ENCODE assay signal across 11 cellular contexts in genomic region chr3:52218454-52218853, GRCh38. TPM values are rescaled to one million over a fixed set of nuclear protein-coding genes. Genes with fewer than 3 reads are reported as not detected.
DNase-seq lines count a peak whose midpoint lies in the region; ATAC-seq, FAIRE-seq and TF ChIP-seq lines count a peak whose summit lies in the region.
"Had no signal": no experiment of that assay in that cellular context is flagged by ENCODE, and none has a peak within 500 bp of the region (broad histone marks: within the 10 kb centered on the region; RNA-seq: fewer than 3 reads in every experiment).

No MANE protein-coding gene starts in this region.

- no peaks in the 10 kb centered on the region for H3K79me2 ChIP-seq in SK-N-SH (ENCODE audit: insufficient read depth)

- TF ChIP-seq RAD21 in SK-N-SH (IDR thresholded peaks at IDR 0.05; ENCODE audit: low read length): no peak

- H3K27me3 ChIP-seq in SK-N-SH (ENCODE audit: insufficient read depth) (no peaks in the 10 kb centered on the region), small intestine (ENCODE audit: control insufficient read depth in 2 of 2, insufficient read depth in 2 of 2, low read length in 2 of 2) (no peaks in the 10 kb centered on the region)

- H3K27ac ChIP-seq in SK-N-SH (ENCODE audit: low read depth in 2 of 2, low read length in 1 of 2) (no peak overlapping the region), VCaP (peak overlapping the region; percentile 64), small intestine (ENCODE audit: low read depth in 1 of 2, low read length in 1 of 2) (peak overlapping the region; percentile 90 to 94)

- POLR2A ChIA-PET in SK-N-SH (lab: Yijun Ruan, JAX): no interaction called here

- no peak for DNase-seq in SK-N-SH
- peak; percentile 35 to 41 for DNase-seq in erythroblast (lab: John Stamatoyannopoulos, UW)
- peak; percentile 37 for DNase-seq in small intestine
- DNase-seq in NCI-H446 treated with DMSO at 0.1 percent for 48 hours (lab: John Stamatoyannopoulos, UW): no peak
- DNase-seq: amygdala, mammary epithelial cell had no signal

- H3K4me3 ChIP-seq in SK-N-SH (ENCODE audit: low read depth in 2 of 2, low read length in 1 of 2) (no peak overlapping the region), small intestine (ENCODE audit: low read depth in 1 of 2, low read length in 2 of 2) (no peak overlapping the region)

- TF ChIP-seq EP300 in SK-N-SH (IDR thresholded peaks at IDR 0.05; ENCODE audit: borderline replicate concordance in 1 of 2, low read depth in 1 of 2, low read length in 1 of 2): no peak

- 0 out of 2 replicates have a peak overlapping the region, but pooled peaks have one; percentile 30 for H2AFZ ChIP-seq in SK-N-SH (ENCODE audit: low read depth)

- no peak overlapping the region for H3K9ac ChIP-seq in SK-N-SH

- CTCF ChIA-PET in SK-N-SH (lab: Yijun Ruan, JAX): interaction anchor here (1.0 to 16.1 kb wide), 4 partner anchors 8 to 214 kb away, joined by 6 to 257 read pairs (median 26); partner anchors contain the start of gene TWF2

- TF ChIP-seq POLR2A in erythroblast (IDR thresholded peaks at IDR 0.05; ENCODE audit: low read length): no peak

- H3K4me1 ChIP-seq in SK-N-SH (ENCODE audit: control insufficient read depth in 1 of 2, insufficient read depth in 2 of 2, low read depth in 1 of 2, low read length in 1 of 2) (peaks cover 12 to 19% of the 10 kb centered on the region in 2 experiments; a peak in 3 of 4 replicates), small intestine (ENCODE audit: control insufficient read depth in 2 of 2, insufficient read depth in 1 of 2, low read depth in 1 of 2, low read length in 1 of 2) (peaks cover 4 to 8% of the 10 kb centered on the region in 2 donors)

- FAIRE-seq in small intestine (lab: Jason Lieb, UNC): no peak
- FAIRE-seq: A204.1 had no signal

- H3K9me2 ChIP-seq in SK-N-SH: no peaks in the 10 kb centered on the region

- H3K9me3 ChIP-seq in SK-N-SH: no peaks in the 10 kb centered on the region
- H3K9me3 ChIP-seq in small intestine (ENCODE audit: control insufficient read depth, low read depth): no peaks in the 10 kb centered on the region

- H4K20me1 ChIP-seq in SK-N-SH (ENCODE audit: insufficient read depth): no peaks in the 10 kb centered on the region

- H3F3A ChIP-seq in SK-N-SH (replicated peaks; ENCODE audit: insufficient read depth): peaks cover 15% of the 10 kb centered on the region

- peaks cover 15 to 20% of the 10 kb centered on the region in 2 experiments for H3K36me3 ChIP-seq in SK-N-SH (replicated peaks in 1 of 2; ENCODE audit: control insufficient read depth in 1 of 2, insufficient read depth in 2 of 2, low read length in 1 of 2)
- peaks cover 2 to 9% of the 10 kb centered on the region in 2 donors for H3K36me3 ChIP-seq in small intestine (ENCODE audit: control insufficient read depth in 2 of 2, insufficient read depth in 2 of 2, low read length in 2 of 2)

- no peak for ATAC-seq in SK-N-SH treated with all-trans-retinoic acid at 6 μM for 48 hours
- ATAC-seq in HG02970 (IDR thresholded peaks at IDR 0.05; ENCODE audit: low FRiP score, unreplicated experiment): no peak
- ATAC-seq in HG03457 (IDR thresholded peaks at IDR 0.05; ENCODE audit: unreplicated experiment): no peak

- no peak for TF ChIP-seq CTCF in SK-N-SH (IDR thresholded peaks at IDR 0.05)
- TF ChIP-seq CTCF in VCaP (conservative IDR thresholded peaks at IDR 0.05): no peak

- 92% methylated on average over 7 of the region's 12 CpGs for WGBS in SK-N-SH (ENCODE audit: low lambda C conversion rate)
- 46 to 64% (median 47%) methylated on average over 12 of the region's 12 CpGs for WGBS in small intestine, 3 donors

- no peak overlapping the region for H3K4me2 ChIP-seq in SK-N-SH

TF ChIP-seq in SK-N-SH, 30 proteins besides CTCF, POLR2A, EP300 and RAD21:
- TF ChIP-seq POLR2AphosphoS5 (IDR thresholded peaks at IDR 0.05; ENCODE audit: low read depth, low read length) (no peak), MAX (IDR thresholded peaks at IDR 0.05; ENCODE audit: low read depth) (no peak), TAF1 (IDR thresholded peaks at IDR 0.05; ENCODE audit: borderline replicate concordance, low read depth, low read length) (no peak)

TF ChIP-seq in SK-N-SH treated with all-trans-retinoic acid at 6 μM for 48 hours, 23 proteins besides CTCF, POLR2A, EP300 and RAD21:
- no peak for TF ChIP-seq GLIS3 (CRISPR knock-in tag; IDR thresholded peaks at IDR 0.05)
- TF ChIP-seq PATZ1 (CRISPR knock-in tag; IDR thresholded peaks at IDR 0.05; ENCODE audit: borderline replicate concordance): no peak
- no peak for TF ChIP-seq TCF4 (CRISPR knock-in tag; IDR thresholded peaks at IDR 0.05; ENCODE audit: borderline replicate concordance)
- no peak for TF ChIP-seq ISL1 (CRISPR knock-in tag; IDR thresholded peaks at IDR 0.05)
- TF ChIP-seq CREB5 (CRISPR knock-in tag; IDR thresholded peaks at IDR 0.05; ENCODE audit: low read depth): no peak
TF ChIP-seq in SK-N-SH treated with all-trans-retinoic acid at 6 μM for 48 hours: peak in this region for 0.

RNA-seq across cellular contexts. Expression of gene TLR9, which starts 7.0 kb away (rescaled TPM):
- polyA plus RNA-seq in SK-N-SH (2012; rRNA removed) (0.12 TPM in 1 of 2 replicates, not detected in the other), small intestine (under 1 TPM in 1 of 3 donors, not detected in 2; 0.12 TPM)
- polyA plus RNA-seq in SK-N-SH (2012; cell fraction: cytosol; rRNA removed): not detected in 2 replicates
- polyA plus RNA-seq in SK-N-SH (2012; cell fraction: nucleus; rRNA removed): 0.31 and 0.38 TPM in 2 replicates
- polyA plus RNA-seq: mammary epithelial cell had no signal

RNA-seq across cellular contexts. Expression of gene ALAS1, which starts 20.5 kb away (rescaled TPM):
- polyA plus RNA-seq in SK-N-SH (2012; rRNA removed) (42.4 and 47.9 TPM in 2 replicates), small intestine (10 to 100 TPM; 40.9 to 99.7 (median 85.0) TPM)
- 25.8 and 35.6 TPM in 2 replicates for polyA plus RNA-seq in SK-N-SH (2012; cell fraction: cytosol; rRNA removed)
- 43.9 and 67.3 TPM in 2 replicates for polyA plus RNA-seq in SK-N-SH (2012; cell fraction: nucleus; rRNA removed)

RNA-seq across cellular contexts. Expression of gene TWF2, which starts 20.5 kb away (rescaled TPM):
- polyA plus RNA-seq in SK-N-SH (2012; rRNA removed) (157 and 188 TPM in 2 replicates), small intestine (10 to 100 TPM; 47.6 to 54.1 (median 53.8) TPM)
- 81.6 and 132 TPM in 2 replicates for polyA plus RNA-seq in SK-N-SH (2012; cell fraction: cytosol; rRNA removed)
- polyA plus RNA-seq in SK-N-SH (2012; cell fraction: nucleus; rRNA removed): 125 and 150 TPM in 2 replicates

RNA-seq across cellular contexts. Expression of gene PPM1M, which starts 27.1 kb away (rescaled TPM):
- polyA plus RNA-seq in SK-N-SH (2012; rRNA removed): 19.2 and 23.9 TPM in 2 replicates
- polyA plus RNA-seq in SK-N-SH (2012; cell fraction: cytosol; rRNA removed): 11.7 and 15.6 TPM in 2 replicates
- 56.2 and 60.9 TPM in 2 replicates for polyA plus RNA-seq in SK-N-SH (2012; cell fraction: nucleus; rRNA removed)
- polyA plus RNA-seq in small intestine: 1 to 10 TPM; 1.8 to 9.3 (median 8.4) TPM

RNA-seq across cellular contexts. Expression of gene WDR82, which starts 60.0 kb away (rescaled TPM):
- 41.2 and 57.8 TPM in 2 replicates for polyA plus RNA-seq in SK-N-SH (2012; rRNA removed)
- polyA plus RNA-seq in SK-N-SH (2012; cell fraction: cytosol; rRNA removed): 55.6 and 67.2 TPM in 2 replicates
- 11.1 and 24.5 TPM in 2 replicates for polyA plus RNA-seq in SK-N-SH (2012; cell fraction: nucleus; rRNA removed)
- 10 to 100 TPM; 25.9 to 43.8 (median 28.4) TPM for polyA plus RNA-seq in small intestine

Comparison
In these comparisons a context has a peak if more than half of its experiments do, and no peak if none do; other contexts are left out.
1. DNase-seq: peak in erythroblast (2 of 2) and small intestine (single experiment); none in SK-N-SH (single experiment) and NCI-H446 treated with DMSO at 0.1 percent for 48 hours (single experiment).
2. H3K27ac ChIP-seq: peak in VCaP (single experiment) and small intestine (2 of 2); none in SK-N-SH (0 of 2).